ENCODE assay signal across 10 cellular contexts in genomic region chr17:68459030-68459376, GRCh38. TPM values are rescaled to one million over a fixed set of nuclear protein-coding genes. Genes with fewer than 3 reads are reported as not detected.
DNase-seq lines count a peak whose midpoint lies in the region; ATAC-seq and TF ChIP-seq lines count a peak whose summit lies in the region.
"Had no signal": no experiment of that assay in that cellular context is flagged by ENCODE, and none has a peak within 500 bp of the region (broad histone marks: within the 10 kb centered on the region; RNA-seq: fewer than 3 reads in every experiment).

No MANE protein-coding gene starts in this region.

- H3K4me1 ChIP-seq in naive thymus-derived CD4-positive, alpha-beta T cell (ENCODE audit: control insufficient read depth in 2 of 2, insufficient read depth in 2 of 2, low read length in 2 of 2), result peaks cover 38 to 55% of the 10 kb centered on the region in 2 donors

- peak overlapping the region; percentile 84 for H3K27ac Mint-ChIP-seq in activated CD4-positive, alpha-beta T cell treated with anti-CD3 and anti-CD28 coated beads, Interleukin-2, amount 10 ng/mL, durations not matched to agents 24 days and 14 days
- H3K27ac Mint-ChIP-seq in glutamatergic neuron (ENCODE audit: unreplicated experiment), result no peak overlapping the region
- peak overlapping the region in 4 of 9 donors; percentile 31 to 75 (median 43) for H3K27ac Mint-ChIP-seq in naive thymus-derived CD4-positive, alpha-beta T cell

- in situ Hi-C loops in ACHN (cut with HindIII; ENCODE audit: low pct_ligation_motif_present, low pct_unique_long_range_greater_than_20kb, low sequenced_read_pairs), result no loop called here

- no peaks in the 10 kb centered on the region for H3K9me3 ChIP-seq in naive thymus-derived CD4-positive, alpha-beta T cell (ENCODE audit: control insufficient read depth in 2 of 3, low read length in 3 of 3)

- H3K4me3 ChIP-seq in naive thymus-derived CD4-positive, alpha-beta T cell (ENCODE audit: low read length), result no peak overlapping the region

- no peaks in the 10 kb centered on the region for H3K36me3 ChIP-seq in naive thymus-derived CD4-positive, alpha-beta T cell (ENCODE audit: control insufficient read depth in 2 of 3, insufficient read depth in 3 of 3, low read length in 3 of 3)

- H3K9me3 Mint-ChIP-seq in activated CD4-positive, alpha-beta T cell treated with anti-CD3 and anti-CD28 coated beads, Interleukin-2, amount 10 ng/mL, durations not matched to agents 24 days and 14 days, result no peaks in the 10 kb centered on the region
- H3K9me3 Mint-ChIP-seq in glutamatergic neuron (ENCODE audit: unreplicated experiment), result peaks cover 15% of the 10 kb centered on the region
- peaks cover 0 to 1% (median 0%) of the 10 kb centered on the region in 11 donors for H3K9me3 Mint-ChIP-seq in naive thymus-derived CD4-positive, alpha-beta T cell
- H3K9me3 Mint-ChIP-seq: naive B cell had no signal

- intact Hi-C loops in activated CD4-positive, alpha-beta T cell treated with anti-CD3 and anti-CD28 coated beads, Interleukin-2, amount 10 ng/mL, durations not matched to agents 24 days and 14 days (cut with micrococcal nuclease), result no loop called here
- intact Hi-C loops in naive thymus-derived CD4-positive, alpha-beta T cell (cut with micrococcal nuclease), result loop anchor here in 1 of 2 donors (5.0 kb wide), 2 partner anchors 357 to 632 kb away; partner anchors contain the start of gene BPTF

- no peak for TF ChIP-seq CTCF in glutamatergic neuron (IDR thresholded peaks at IDR 0.05; ENCODE audit: partially characterized antibody, unreplicated experiment)

- peak overlapping the region; percentile 57 for H3K4me3 Mint-ChIP-seq in activated CD4-positive, alpha-beta T cell treated with anti-CD3 and anti-CD28 coated beads, Interleukin-2, amount 10 ng/mL, durations not matched to agents 24 days and 14 days
- peak overlapping the region; percentile 15 for H3K4me3 Mint-ChIP-seq in glutamatergic neuron (ENCODE audit: unreplicated experiment)
- H3K4me3 Mint-ChIP-seq in naive thymus-derived CD4-positive, alpha-beta T cell, result peak overlapping the region in 3 of 10 donors; percentile 2 to 62 (median 4)

- H3K27me3 ChIP-seq in naive thymus-derived CD4-positive, alpha-beta T cell (ENCODE audit: control insufficient read depth in 2 of 2, insufficient read depth in 2 of 2, low read length in 2 of 2), result no peaks in the 10 kb centered on the region

- CTCF ChIA-PET in naive thymus-derived CD4-positive, alpha-beta T cell (lab: Charles Lee), result interaction anchor here (0.5 to 2.5 kb wide), 8 partner anchors 9 to 760 kb away, joined by 3 to 23 read pairs (median 4); no protein-coding TSS in a partner anchor

- ATAC-seq in GM19468 (IDR thresholded peaks at IDR 0.05; ENCODE audit: extremely low read depth, unreplicated experiment) (peak; percentile 7), HG03442 (IDR thresholded peaks at IDR 0.05; ENCODE audit: unreplicated experiment) (peak; percentile 23)
- ATAC-seq in naive thymus-derived CD4-positive, alpha-beta T cell, result no peak

- peak; percentile 66 for DNase-seq in activated CD4-positive, alpha-beta T cell treated with anti-CD3 and anti-CD28 coated beads, Interleukin-2, amount 10 ng/mL, durations not matched to agents 24 days and 14 days
- DNase-seq in activated CD4-positive, alpha-beta T cell treated with anti-CD3 and anti-CD28 coated beads, Interleukin-2, amount 50 U/mL, for 4 hours, result no peak
- no peak for DNase-seq in glutamatergic neuron
- DNase-seq in midbrain (lab: John Stamatoyannopoulos, UW), result no peak
- no peak for DNase-seq in ACHN
- no peak for DNase-seq in naive thymus-derived CD4-positive, alpha-beta T cell
- DNase-seq: naive B cell, NCI-H187 treated with DMSO at 0.1 percent for 48 hours had no signal

- H3K27me3 Mint-ChIP-seq in activated CD4-positive, alpha-beta T cell treated with anti-CD3 and anti-CD28 coated beads, Interleukin-2, amount 10 ng/mL, durations not matched to agents 24 days and 14 days, result no peaks in the 10 kb centered on the region
- H3K27me3 Mint-ChIP-seq in glutamatergic neuron (ENCODE audit: unreplicated experiment), result peaks cover 10% of the 10 kb centered on the region
- H3K27me3 Mint-ChIP-seq in naive thymus-derived CD4-positive, alpha-beta T cell, result no peaks in the 10 kb centered on the region
- H3K27me3 Mint-ChIP-seq: naive B cell had no signal

- POLR2A ChIA-PET in naive thymus-derived CD4-positive, alpha-beta T cell (lab: Charles Lee), result interaction anchor here (0.7 to 10.9 kb wide), 8 partner anchors 19 to 254 kb away, joined by 3 to 133 read pairs (median 7); partner anchors contain the start of genes AMZ2, ARSG and SLC16A6

- H3K27ac ChIP-seq in naive thymus-derived CD4-positive, alpha-beta T cell (ENCODE audit: low read depth, low read length), result no peak overlapping the region

- H3K36me3 Mint-ChIP-seq in activated CD4-positive, alpha-beta T cell treated with anti-CD3 and anti-CD28 coated beads, Interleukin-2, amount 10 ng/mL, durations not matched to agents 24 days and 14 days (ENCODE audit: low read depth), result no peaks in the 10 kb centered on the region
- no peaks in the 10 kb centered on the region for H3K36me3 Mint-ChIP-seq in glutamatergic neuron (ENCODE audit: unreplicated experiment)
- no peaks in the 10 kb centered on the region for H3K36me3 Mint-ChIP-seq in naive thymus-derived CD4-positive, alpha-beta T cell
- H3K36me3 Mint-ChIP-seq: naive B cell had no signal

- H3K4me1 Mint-ChIP-seq in activated CD4-positive, alpha-beta T cell treated with anti-CD3 and anti-CD28 coated beads, Interleukin-2, amount 10 ng/mL, durations not matched to agents 24 days and 14 days, result peaks cover 59% of the 10 kb centered on the region
- peaks cover 44% of the 10 kb centered on the region for H3K4me1 Mint-ChIP-seq in glutamatergic neuron (ENCODE audit: low read depth, unreplicated experiment)
- peaks cover 26 to 71% (median 58%) of the 10 kb centered on the region in 7 donors for H3K4me1 Mint-ChIP-seq in naive thymus-derived CD4-positive, alpha-beta T cell

RNA-seq across cellular contexts. Expression of gene WIPI1, which starts 1.7 kb away (rescaled TPM):
- 9.1 and 9.5 TPM in 2 replicates for total RNA-seq in activated CD4-positive, alpha-beta T cell treated with anti-CD3 and anti-CD28 coated beads, Interleukin-2, amount 10 ng/mL, durations not matched to agents 24 days and 14 days
- total RNA-seq in glutamatergic neuron (ENCODE audit: unreplicated experiment), result 252 TPM
- total RNA-seq in naive thymus-derived CD4-positive, alpha-beta T cell, result 10 to 100 TPM in 2 of 5 experiments, 1 to 10 TPM in 3; 3.6 to 16.5 (median 4.9) TPM
- polyA plus RNA-seq in naive thymus-derived CD4-positive, alpha-beta T cell, result 1 to 10 TPM; 1.7 to 2.0 TPM

RNA-seq across cellular contexts. Expression of gene PRKAR1A, which starts 53.2 kb away (rescaled TPM):
- 194 and 207 TPM in 2 replicates for total RNA-seq in activated CD4-positive, alpha-beta T cell treated with anti-CD3 and anti-CD28 coated beads, Interleukin-2, amount 10 ng/mL, durations not matched to agents 24 days and 14 days
- 277 TPM for total RNA-seq in glutamatergic neuron (ENCODE audit: unreplicated experiment)
- total RNA-seq in naive thymus-derived CD4-positive, alpha-beta T cell, result 100 to 1,000 TPM; 115 to 224 (median 156) TPM
- 100 to 1,000 TPM; 156 to 181 TPM for polyA plus RNA-seq in naive thymus-derived CD4-positive, alpha-beta T cell

Comparison
In these comparisons a context has a peak if more than half of its experiments do, and no peak if none do; other contexts are left out.
1. RNA of gene WIPI1, which starts 1.7 kb away (total RNA-seq): 252 TPM in glutamatergic neuron (single experiment); 9.1 to 9.5 TPM in activated CD4-positive, alpha-beta T cell treated with anti-CD3 and anti-CD28 coated beads, Interleukin-2, amount 10 ng/mL, durations not matched to agents 24 days and 14 days and 3.6 to 16.5 TPM in naive thymus-derived CD4-positive, alpha-beta T cell; every median in the first group is over 10 times any median in the second.